In genomic region chr1:5947978-5948680, GRCh38 we compare ENCODE assay signal across 9 cellular contexts.
"Had no signal": no experiment of that assay in that cellular context is flagged by ENCODE, and none has a peak within 500 bp of the region (broad histone marks: within the 10 kb centered on the region; RNA-seq: fewer than 3 reads in every experiment).

No MANE protein-coding gene starts in this region.

- H3K9me3 ChIP-seq: gastroesophageal sphincter had no signal

- H3K4me1 ChIP-seq: gastroesophageal sphincter, neural progenitor cell had no signal

- DNase-seq: activated B cell treated with CpG ODN at 0.5 μM for 24 hours; activated CD4-positive, alpha-beta T cell treated with anti-CD3 and anti-CD28 coated beads, Interleukin-2, amount 10 ng/mL, durations not matched to agents 24 days and 14 days; activated T-cell treated with anti-CD3 and anti-CD28 coated beads, Interleukin-2, amount 50 U/mL, for 4 hours; aorta; effector CD4-positive, alpha-beta T cell; stimulated activated CD4-positive, alpha-beta T cell treated with anti-CD3 and anti-CD28 coated beads, Interleukin-4, amount 100 ng/mL, for 4 hours had no signal

- H3K4me3 ChIP-seq: gastroesophageal sphincter, hepatocyte, neural progenitor cell had no signal

- H3K27me3 ChIP-seq: gastroesophageal sphincter, hepatocyte, neural progenitor cell had no signal

- H3K4me2 ChIP-seq: hepatocyte, neural progenitor cell had no signal

- H3K36me3 ChIP-seq: neural progenitor cell had no signal

- H3K79me2 ChIP-seq: hepatocyte had no signal

- H3K27ac ChIP-seq: gastroesophageal sphincter, hepatocyte, neural progenitor cell had no signal

- H2AFZ ChIP-seq: hepatocyte, neural progenitor cell had no signal

- ATAC-seq: activated T-cell treated with anti-CD3 and anti-CD28 coated beads, Interleukin-2, amount 50 U/mL, for 4 hours; gastroesophageal sphincter had no signal
